ENCODE assay signal across 10 cellular contexts in the genomic region with DNA sequence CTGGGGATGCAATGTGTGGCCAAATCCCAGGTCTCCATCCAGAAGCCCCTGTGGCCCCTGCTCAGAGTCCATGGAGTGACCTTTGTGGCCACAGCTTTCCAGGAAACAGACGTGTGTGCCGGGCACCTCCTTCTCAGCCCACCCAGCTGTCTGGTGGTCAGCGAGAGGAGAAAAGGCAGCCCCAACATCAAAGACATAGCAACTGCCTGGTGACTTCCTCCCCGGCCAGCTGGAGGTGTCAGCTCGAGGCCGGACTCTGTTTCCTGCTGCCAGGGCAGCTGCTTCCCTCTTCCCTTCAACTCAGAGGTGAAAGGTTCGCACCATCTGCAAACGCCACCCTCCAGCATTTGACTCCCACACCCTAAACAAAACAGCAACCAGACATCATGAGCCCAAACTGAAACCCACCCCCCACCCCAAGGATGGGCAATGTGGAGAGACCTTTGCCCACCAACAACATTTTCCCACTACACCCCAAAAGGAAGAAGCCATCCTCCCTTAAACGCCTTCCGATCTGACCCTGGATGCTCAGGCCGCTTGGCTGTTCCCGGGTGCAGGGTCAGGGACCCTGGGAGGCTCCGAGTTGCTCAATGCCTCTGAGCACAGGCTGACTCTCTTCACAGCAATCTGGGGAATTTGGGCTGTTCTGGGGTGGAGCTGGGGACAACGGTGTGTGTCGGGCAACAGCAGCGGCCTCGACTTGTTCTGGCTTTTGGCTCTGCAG.
DNase-seq lines count a peak whose midpoint lies in the region; ATAC-seq lines count a peak whose summit lies in the region.
"Had no signal": no experiment of that assay in that cellular context is flagged by ENCODE, and none has a peak within 500 bp of the region (broad histone marks: within the 10 kb centered on the region; RNA-seq: fewer than 3 reads in every experiment).

No MANE protein-coding gene starts in this region.

- intact Hi-C loops in posterior vena cava (cut with DNase I), result no loop called here

- H3K27ac ChIP-seq in SJCRH30, result no peak overlapping the region

- ATAC-seq in HG03097 (IDR thresholded peaks at IDR 0.05; ENCODE audit: low FRiP score, unreplicated experiment) (no peak), HG02759 (IDR thresholded peaks at IDR 0.05; ENCODE audit: unreplicated experiment) (no peak)

- DNase-seq in ELR (ENCODE audit: low read depth) (peak; percentile 86), SJCRH30 (peak; percentile 62 to 64), fibroblast of the conjunctiva (ENCODE audit: low read depth) (peak; percentile 57), posterior vena cava (ENCODE audit: low spot score) (peak; percentile 86), activated gamma-delta T cell (lab: John Stamatoyannopoulos, UW) (no peak), SW 1271 (lab: John Stamatoyannopoulos, UW) (no peak)
- DNase-seq: activated CD4-positive, alpha-beta memory T cell treated with anti-CD3 and anti-CD28 coated beads for 36 hours; NCI-H1930 had no signal

- peaks cover 15% of the 10 kb centered on the region for H3K4me1 ChIP-seq in SJCRH30

- no peaks in the 10 kb centered on the region for H3K36me3 ChIP-seq in SJCRH30

- no peaks in the 10 kb centered on the region for H3K27me3 ChIP-seq in SJCRH30

- H3K4me3 ChIP-seq in SJCRH30, result no peak overlapping the region

- H3K9me3 ChIP-seq in SJCRH30 (replicated peaks), result no peaks in the 10 kb centered on the region

Comparison
In these comparisons a context has a peak if more than half of its experiments do, and no peak if none do; other contexts are left out.
1. DNase-seq: peak in ELR (single experiment), SJCRH30 (2 of 2), fibroblast of the conjunctiva (single experiment) and posterior vena cava (single experiment); none in activated gamma-delta T cell (single experiment) and SW 1271 (0 of 2).